In the genomic region with DNA sequence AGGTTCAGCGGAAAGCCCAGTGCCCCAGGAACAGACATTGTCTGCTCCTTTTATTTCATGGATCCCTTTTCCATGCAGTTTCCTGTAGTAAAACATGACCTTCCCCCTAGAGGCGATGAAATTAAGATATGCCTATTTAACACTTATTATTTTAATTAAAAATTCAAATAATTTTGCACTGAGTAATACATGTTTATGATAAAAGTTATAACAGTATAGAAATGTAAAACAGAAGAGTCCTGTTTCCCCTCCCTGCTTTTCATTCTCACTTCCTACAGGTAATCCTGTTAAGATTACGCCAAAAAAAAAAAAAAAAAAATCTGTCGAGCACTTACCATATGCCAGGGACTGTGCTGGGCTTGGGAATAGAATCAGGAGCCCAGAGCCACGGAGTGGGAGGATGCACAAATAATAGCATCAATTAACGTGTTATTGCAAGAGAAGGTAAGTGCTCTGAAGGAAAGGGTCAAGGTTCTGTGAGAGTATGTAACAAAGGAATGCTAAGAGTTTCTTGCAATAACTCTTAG, we compare ENCODE assay signal across 8 cellular contexts. TPM values are rescaled to one million over a fixed set of nuclear protein-coding genes. Genes with fewer than 3 reads are reported as not detected.
DNase-seq lines count a peak whose midpoint lies in the region; ATAC-seq lines count a peak whose summit lies in the region.

No MANE protein-coding gene starts in this region.

- peak overlapping the region; percentile 98 for H3K27ac ChIP-seq in thymus (ENCODE audit: low read depth)

- H3K4me3 ChIP-seq in thymus (ENCODE audit: low read length), result peak overlapping the region; percentile 91

- no peaks in the 10 kb centered on the region for H3K36me3 Mint-ChIP-seq in activated T-cell treated with anti-CD3 and anti-CD28 coated beads, Interleukin-2, amount 50 U/mL, for 4 hours (ENCODE audit: insufficient read depth)
- no peaks in the 10 kb centered on the region for H3K36me3 Mint-ChIP-seq in activated CD4-positive, alpha-beta memory T cell treated with anti-CD3 and anti-CD28 coated beads, Interleukin-2, amount 10 ng/mL, durations not matched to agents 7 days and 5 days (ENCODE audit: low read depth)
- no peaks in the 10 kb centered on the region for H3K36me3 Mint-ChIP-seq in immature natural killer cell

- no peaks in the 10 kb centered on the region for H3K27me3 ChIP-seq in thymus (ENCODE audit: control insufficient read depth, insufficient read depth)

- H3K27me3 Mint-ChIP-seq in activated T-cell treated with anti-CD3 and anti-CD28 coated beads, Interleukin-2, amount 50 U/mL, for 4 hours (ENCODE audit: low read depth), result no peaks in the 10 kb centered on the region
- no peaks in the 10 kb centered on the region for H3K27me3 Mint-ChIP-seq in activated CD4-positive, alpha-beta memory T cell treated with anti-CD3 and anti-CD28 coated beads, Interleukin-2, amount 10 ng/mL, durations not matched to agents 7 days and 5 days
- H3K27me3 Mint-ChIP-seq in immature natural killer cell (ENCODE audit: low read depth in 3 of 3), result peaks cover 0 to 6% (median 0%) of the 10 kb centered on the region in 3 donors

- peaks cover 20% of the 10 kb centered on the region for H3K4me1 Mint-ChIP-seq in activated T-cell treated with anti-CD3 and anti-CD28 coated beads, Interleukin-2, amount 50 U/mL, for 4 hours (ENCODE audit: low read depth)
- H3K4me1 Mint-ChIP-seq in activated CD4-positive, alpha-beta memory T cell treated with anti-CD3 and anti-CD28 coated beads, Interleukin-2, amount 10 ng/mL, durations not matched to agents 7 days and 5 days, result peaks cover 25% of the 10 kb centered on the region
- H3K4me1 Mint-ChIP-seq in immature natural killer cell, result peaks cover 17 to 35% of the 10 kb centered on the region in 2 donors

- POLR2A ChIA-PET in activated CD4-positive, alpha-beta memory T cell treated with anti-CD3 and anti-CD28 coated beads, Interleukin-2, amount 10 ng/mL, durations not matched to agents 7 days and 5 days (lab: Charles Lee), result interaction anchor here (0.6 to 2.2 kb wide), 14 partner anchors 15 to 388 kb away, joined by 3 to 60 read pairs (median 4); a partner anchor contains a TSS

- 26% methylated on average over 6 of the region's 6 CpGs for WGBS in thymus

- H3K27ac Mint-ChIP-seq in activated CD4-positive, alpha-beta memory T cell treated with anti-CD3 and anti-CD28 coated beads, Interleukin-2, amount 10 ng/mL, durations not matched to agents 7 days and 5 days, result peak overlapping the region; percentile 81
- peak overlapping the region; percentile 76 to 96 (median 93) for H3K27ac Mint-ChIP-seq in immature natural killer cell

- DNase-seq in activated T-cell treated with anti-CD3 and anti-CD28 coated beads, Interleukin-2, amount 50 U/mL, for 4 hours, result no peak
- DNase-seq in activated T-cell treated with anti-CD3 and anti-CD28 coated beads, Interleukin-2, amount 50 U/mL, for 48 hours, result no peak
- no peak for DNase-seq in activated CD4-positive, alpha-beta memory T cell treated with anti-CD3 and anti-CD28 coated beads, Interleukin-2, amount 10 ng/mL, durations not matched to agents 7 days and 5 days
- DNase-seq in immature natural killer cell, result no peak
- DNase-seq in NCI-H2196 (lab: John Stamatoyannopoulos, UW; ENCODE audit: unreplicated experiment), result no peak

- CTCF ChIA-PET in activated CD4-positive, alpha-beta memory T cell treated with anti-CD3 and anti-CD28 coated beads, Interleukin-2, amount 10 ng/mL, durations not matched to agents 7 days and 5 days (lab: Charles Lee), result interaction anchor here (0.8 to 2.1 kb wide), 14 partner anchors 9 to 122 kb away, joined by 3 to 19 read pairs (median 5); a partner anchor contains a TSS

- no peaks in the 10 kb centered on the region for H3K36me3 ChIP-seq in thymus (ENCODE audit: control insufficient read depth, insufficient read depth)

- no peak for ATAC-seq in activated T-cell treated with anti-CD3 and anti-CD28 coated beads, Interleukin-2, amount 50 U/mL, for 4 hours
- no peak for ATAC-seq in HG02938 (IDR thresholded peaks at IDR 0.05; ENCODE audit: unreplicated experiment)
- no peak for ATAC-seq in GM21447 (IDR thresholded peaks at IDR 0.05; ENCODE audit: unreplicated experiment)

- no peaks in the 10 kb centered on the region for H3K9me3 ChIP-seq in thymus (ENCODE audit: control insufficient read depth)

- no peaks in the 10 kb centered on the region for H3K4me1 ChIP-seq in thymus (ENCODE audit: control insufficient read depth, insufficient read depth, low read length)

- H3K9me3 Mint-ChIP-seq in activated T-cell treated with anti-CD3 and anti-CD28 coated beads, Interleukin-2, amount 50 U/mL, for 4 hours, result no peaks in the 10 kb centered on the region
- no peaks in the 10 kb centered on the region for H3K9me3 Mint-ChIP-seq in activated CD4-positive, alpha-beta memory T cell treated with anti-CD3 and anti-CD28 coated beads, Interleukin-2, amount 10 ng/mL, durations not matched to agents 7 days and 5 days
- no peaks in the 10 kb centered on the region for H3K9me3 Mint-ChIP-seq in immature natural killer cell

- H3K4me3 Mint-ChIP-seq in activated T-cell treated with anti-CD3 and anti-CD28 coated beads, Interleukin-2, amount 50 U/mL, for 4 hours, result peak overlapping the region; percentile 88
- H3K4me3 Mint-ChIP-seq in activated CD4-positive, alpha-beta memory T cell treated with anti-CD3 and anti-CD28 coated beads, Interleukin-2, amount 10 ng/mL, durations not matched to agents 7 days and 5 days, result peak overlapping the region; percentile 84
- H3K4me3 Mint-ChIP-seq in immature natural killer cell, result peak overlapping the region; percentile 88 to 100 (median 90)

RNA-seq across cellular contexts. Expression of a gene that starts 0.8 kb away (rescaled TPM):
- total RNA-seq in activated T-cell treated with anti-CD3 and anti-CD28 coated beads, Interleukin-2, amount 50 U/mL, for 4 hours, result 10 to 100 TPM; 24.4 to 27.6 (median 25.0) TPM
- 10 to 100 TPM; 34.6 to 37.0 TPM for total RNA-seq in activated CD4-positive, alpha-beta memory T cell treated with anti-CD3 and anti-CD28 coated beads, Interleukin-2, amount 10 ng/mL, durations not matched to agents 7 days and 5 days
- polyA plus RNA-seq in immature natural killer cell (10 to 100 TPM; 18.4 to 39.2 (median 34.8) TPM), thymus (28.2 TPM)

RNA-seq across cellular contexts. Expression of a gene that starts 41.4 kb away (rescaled TPM):
- total RNA-seq in activated T-cell treated with anti-CD3 and anti-CD28 coated beads, Interleukin-2, amount 50 U/mL, for 4 hours, result 1 to 10 TPM; 1.6 to 1.7 (median 1.6) TPM
- total RNA-seq in activated CD4-positive, alpha-beta memory T cell treated with anti-CD3 and anti-CD28 coated beads, Interleukin-2, amount 10 ng/mL, durations not matched to agents 7 days and 5 days, result 1 to 10 TPM; 1.7 TPM
- polyA plus RNA-seq in immature natural killer cell (not detected), thymus (196 TPM)

RNA-seq across cellular contexts. Expression of a gene that starts 48.4 kb away (rescaled TPM):
- 100 to 1,000 TPM; 215 to 254 (median 223) TPM for total RNA-seq in activated T-cell treated with anti-CD3 and anti-CD28 coated beads, Interleukin-2, amount 50 U/mL, for 4 hours
- total RNA-seq in activated CD4-positive, alpha-beta memory T cell treated with anti-CD3 and anti-CD28 coated beads, Interleukin-2, amount 10 ng/mL, durations not matched to agents 7 days and 5 days, result 10 to 100 TPM; 39.4 to 50.2 TPM
- polyA plus RNA-seq in immature natural killer cell (10 to 100 TPM; 46.2 to 83.8 (median 65.5) TPM), thymus (27.6 TPM)

RNA-seq across cellular contexts. Expression of a gene that starts 48.6 kb away (rescaled TPM):
- 100 to 1,000 TPM; 619 to 718 (median 635) TPM for total RNA-seq in activated T-cell treated with anti-CD3 and anti-CD28 coated beads, Interleukin-2, amount 50 U/mL, for 4 hours
- total RNA-seq in activated CD4-positive, alpha-beta memory T cell treated with anti-CD3 and anti-CD28 coated beads, Interleukin-2, amount 10 ng/mL, durations not matched to agents 7 days and 5 days, result 100 to 1,000 TPM; 194 to 196 TPM
- 100 to 1,000 TPM; 121 to 141 (median 136) TPM for polyA plus RNA-seq in immature natural killer cell
- polyA plus RNA-seq in thymus, result 149 TPM

Comparison
In these comparisons a context has a peak if more than half of its experiments do, and no peak if none do; other contexts are left out.
1. RNA of a gene that starts 48.4 kb away (total RNA-seq): 215 to 254 TPM in activated T-cell treated with anti-CD3 and anti-CD28 coated beads, Interleukin-2, amount 50 U/mL, for 4 hours; 39.4 to 50.2 TPM in activated CD4-positive, alpha-beta memory T cell treated with anti-CD3 and anti-CD28 coated beads, Interleukin-2, amount 10 ng/mL, durations not matched to agents 7 days and 5 days; every median in the first group is over 4 times any median in the second.
2. Peak in every context shown above with its lines, with median percentiles within 50 percentile points of each other: H3K4me3 Mint-ChIP-seq.